Comparison of ENCODE assay signal across 30 cellular contexts in the genomic region with DNA sequence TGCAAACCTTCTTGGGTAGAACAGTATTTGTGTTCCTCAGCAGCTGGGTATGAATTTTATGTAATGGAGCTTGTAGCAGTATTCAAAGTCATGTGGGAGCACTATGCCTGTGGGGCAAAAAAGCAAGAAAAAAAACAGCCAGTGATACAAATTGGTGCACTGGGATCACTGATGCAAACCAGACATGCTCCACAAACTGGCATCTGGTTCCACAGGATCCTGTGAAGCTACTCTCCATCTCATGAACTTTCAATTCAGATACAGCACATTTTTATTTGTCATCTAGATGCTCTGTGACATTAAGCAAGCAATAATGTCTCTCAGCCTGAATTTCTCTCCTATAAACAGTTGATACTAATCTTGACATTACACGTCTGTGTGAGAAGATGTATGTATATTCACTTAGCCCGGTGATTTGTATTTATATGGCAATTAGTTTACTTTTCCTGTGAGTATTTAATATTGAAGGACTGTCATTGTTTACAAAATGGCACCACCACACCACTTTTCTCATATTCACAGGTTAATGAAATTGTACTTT.
"Had no signal": no experiment of that assay in that cellular context is flagged by ENCODE, and none has a peak within 500 bp of the region (broad histone marks: within the 10 kb centered on the region; RNA-seq: fewer than 3 reads in every experiment).

No MANE protein-coding gene starts in this region.

- H3K27me3 ChIP-seq: adrenal gland, body of pancreas, esophagus muscularis mucosa, gastroesophageal sphincter, heart right ventricle had no signal

- H3K4me1 ChIP-seq: adrenal gland, body of pancreas, esophagus muscularis mucosa, gastroesophageal sphincter, heart right ventricle had no signal

- H3K36me3 ChIP-seq: adrenal gland, esophagus muscularis mucosa, gastroesophageal sphincter, heart right ventricle had no signal

- H3K27ac ChIP-seq: adrenal gland, body of pancreas, esophagus muscularis mucosa, gastroesophageal sphincter, heart right ventricle had no signal

- ATAC-seq: activated CD4-positive, alpha-beta T cell treated with anti-CD3 and anti-CD28 coated beads for 36 hours; activated CD8-positive, alpha-beta memory T cell treated with anti-CD3 and anti-CD28 coated beads, Interleukin-2, amount 10 ng/mL, durations not matched to agents 7 days and 5 days; activated CD8-positive, alpha-beta T cell treated with anti-CD3 and anti-CD28 coated beads, Interleukin-2, amount 10 ng/mL, durations not matched to agents 7 days and 5 days; activated naive CD8-positive, alpha-beta T cell treated with anti-CD3 and anti-CD28 coated beads, Interleukin-2, amount 50 U/mL, for 24 hours; body of pancreas; effector memory CD8-positive, alpha-beta T cell; gastroesophageal sphincter; heart right ventricle had no signal

- FAIRE-seq: colon had no signal

- DNase-seq: activated CD4-positive, alpha-beta memory T cell treated with anti-CD3 and anti-CD28 coated beads for 36 hours; activated CD4-positive, alpha-beta T cell treated with anti-CD3 and anti-CD28 coated beads for 36 hours; activated CD4-positive, alpha-beta T cell treated with anti-CD3 and anti-CD28 coated beads, Interleukin-2, amount 10 ng/mL, durations not matched to agents 24 days and 14 days; activated CD4-positive, CD25-positive, alpha-beta regulatory T cell; activated CD4-positive, CD25-positive, alpha-beta regulatory T cell treated with anti-CD3 and anti-CD28 coated beads, Interleukin-2, amount 50 U/mL, for 72 hours; activated CD8-positive, alpha-beta memory T cell treated with anti-CD3 and anti-CD28 coated beads, Interleukin-2, amount 10 ng/mL, durations not matched to agents 7 days and 5 days; activated CD8-positive, alpha-beta memory T cell treated with anti-CD3 and anti-CD28 coated beads, Interleukin-2, amount 50 U/mL, for 4 hours; activated CD8-positive, alpha-beta T cell treated with anti-CD3 and anti-CD28 coated beads, Interleukin-2, amount 10 ng/mL, durations not matched to agents 7 days and 5 days; activated effector memory CD4-positive, alpha-beta T cell treated with anti-CD3 and anti-CD28 coated beads, Interleukin-2, amount 50 U/mL, for 16 hours; activated naive CD4-positive, alpha-beta T cell treated with anti-CD3 and anti-CD28 coated beads for 36 hours; activated naive CD8-positive, alpha-beta T cell treated with anti-CD3 and anti-CD28 coated beads for 36 hours; activated naive CD8-positive, alpha-beta T cell treated with anti-CD3 and anti-CD28 coated beads, Interleukin-2, amount 50 U/mL, for 24 hours; activated T-cell treated with anti-CD3 and anti-CD28 coated beads, Interleukin-2, amount 50 U/mL, for 1 hour; activated T-cell treated with anti-CD3 and anti-CD28 coated beads, Interleukin-2, amount 50 U/mL, for 48 hours; amygdala; aorta; body of pancreas; caudate nucleus; cortex of kidney; dermis blood vessel endothelial cell; effector CD4-positive, alpha-beta T cell; effector memory CD8-positive, alpha-beta T cell; erythroblast; foreskin melanocyte; heart right ventricle; T-helper 2 cell had no signal

- H3K9me3 ChIP-seq: adrenal gland, body of pancreas, esophagus muscularis mucosa, gastroesophageal sphincter, heart right ventricle had no signal

- H3K4me3 ChIP-seq: adrenal gland, body of pancreas, esophagus muscularis mucosa, gastroesophageal sphincter, heart right ventricle had no signal
